Comparison of ENCODE assay signal across 28 cellular contexts in the genomic region with DNA sequence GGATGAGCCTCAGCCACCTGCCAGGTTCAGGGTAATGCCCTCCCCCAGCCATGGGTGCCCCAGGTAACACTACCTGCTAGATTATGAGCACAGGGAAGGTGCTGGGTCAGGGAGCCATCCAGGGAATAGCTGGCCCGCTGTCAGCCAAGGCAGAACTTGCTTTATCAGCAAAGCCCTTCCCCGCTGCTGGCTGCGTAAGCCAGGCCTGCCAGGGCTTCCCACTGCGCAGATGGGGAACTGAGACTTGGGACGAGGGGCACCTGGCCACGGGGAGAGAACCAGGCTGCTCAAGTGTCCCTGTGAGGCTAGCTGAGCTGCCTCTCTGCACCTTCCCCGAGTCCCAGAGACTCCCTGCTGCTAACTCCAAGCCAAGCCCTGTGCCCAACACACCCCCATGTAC. TPM values are rescaled to one million over a fixed set of nuclear protein-coding genes. Genes with fewer than 3 reads are reported as not detected.
"Had no signal": no experiment of that assay in that cellular context is flagged by ENCODE, and none has a peak within 500 bp of the region (broad histone marks: within the 10 kb centered on the region; RNA-seq: fewer than 3 reads in every experiment).

No MANE protein-coding gene starts in this region.

- H3K27me3 ChIP-seq: esophagus muscularis mucosa, gastroesophageal sphincter, heart left ventricle, hepatocyte, left lung, neutrophil, pancreas, right lobe of liver, suprapubic skin, transverse colon, vagina had no signal

- H3K36me3 ChIP-seq: esophagus muscularis mucosa, gastroesophageal sphincter, heart left ventricle, left lung, neutrophil, pancreas, right lobe of liver, suprapubic skin, transverse colon, vagina had no signal

- H3K27ac ChIP-seq: coronary artery, esophagus muscularis mucosa, foreskin keratinocyte, gastroesophageal sphincter, heart left ventricle, hepatocyte, left lung, neutrophil, pancreas, right lobe of liver, suprapubic skin, transverse colon, vagina had no signal

- H3K9me3 ChIP-seq: esophagus muscularis mucosa, gastroesophageal sphincter, heart left ventricle, left lung, neutrophil, pancreas, right lobe of liver, suprapubic skin, transverse colon, vagina had no signal

- H3K4me1 ChIP-seq: foreskin keratinocyte, heart left ventricle, left lung, pancreas, right lobe of liver, suprapubic skin, transverse colon, vagina had no signal

- H3K4me3 ChIP-seq: coronary artery, esophagus muscularis mucosa, gastroesophageal sphincter, heart left ventricle, hepatocyte, left lung, pancreas, right lobe of liver, smooth muscle cell, suprapubic skin, transverse colon, vagina had no signal

- H3K4me2 ChIP-seq: hepatocyte, smooth muscle cell had no signal

- ATAC-seq: foreskin keratinocyte; gastroesophageal sphincter; heart left ventricle; left lung; natural killer cell; stimulated activated naive CD8-positive, alpha-beta T cell treated with anti-CD3 and anti-CD28 coated beads, Interleukin-15, amount 100 ng/mL, for 72 hours had no signal

- DNase-seq: dermis blood vessel endothelial cell; effector memory CD4-positive, alpha-beta T cell; foreskin keratinocyte; heart left ventricle; kidney; left lung; mesendoderm; natural killer cell; pancreas; right lobe of liver; stimulated activated CD4-positive, alpha-beta T cell treated with anti-CD3 and anti-CD28 coated beads, Interleukin-12 subunit alpha, Interleukin-12 subunit beta, amount 100 ng/mL, for 4 hours; stimulated activated CD4-positive, alpha-beta T cell treated with anti-CD3 and anti-CD28 coated beads, Interleukin-1b, Interleukin-23, amount 100 ng/mL, for 48 hours; stimulated activated CD4-positive, alpha-beta T cell treated with anti-CD3 and anti-CD28 coated beads, Interleukin-4, amount 100 ng/mL, for 1 hour; stimulated activated CD8-positive, alpha-beta memory T cell treated with anti-CD3 and anti-CD28 coated beads, Interleukin-4, amount 100 ng/mL, for 48 hours; stimulated activated naive CD4-positive, alpha-beta T cell; stimulated activated naive CD8-positive, alpha-beta T cell treated with anti-CD3 and anti-CD28 coated beads, Interleukin-15, amount 100 ng/mL, for 72 hours; transverse colon had no signal

- H2AFZ ChIP-seq: hepatocyte had no signal

RNA-seq across cellular contexts. Expression of gene CACNA2D2, which starts 45.4 kb away (rescaled TPM):
- total RNA-seq: dermis blood vessel endothelial cell, endothelial cell of umbilical vein, epithelial cell of proximal tubule, fibroblast of lung had no signal
